8 cellular contexts compared by ENCODE assay signal in the genomic region with DNA sequence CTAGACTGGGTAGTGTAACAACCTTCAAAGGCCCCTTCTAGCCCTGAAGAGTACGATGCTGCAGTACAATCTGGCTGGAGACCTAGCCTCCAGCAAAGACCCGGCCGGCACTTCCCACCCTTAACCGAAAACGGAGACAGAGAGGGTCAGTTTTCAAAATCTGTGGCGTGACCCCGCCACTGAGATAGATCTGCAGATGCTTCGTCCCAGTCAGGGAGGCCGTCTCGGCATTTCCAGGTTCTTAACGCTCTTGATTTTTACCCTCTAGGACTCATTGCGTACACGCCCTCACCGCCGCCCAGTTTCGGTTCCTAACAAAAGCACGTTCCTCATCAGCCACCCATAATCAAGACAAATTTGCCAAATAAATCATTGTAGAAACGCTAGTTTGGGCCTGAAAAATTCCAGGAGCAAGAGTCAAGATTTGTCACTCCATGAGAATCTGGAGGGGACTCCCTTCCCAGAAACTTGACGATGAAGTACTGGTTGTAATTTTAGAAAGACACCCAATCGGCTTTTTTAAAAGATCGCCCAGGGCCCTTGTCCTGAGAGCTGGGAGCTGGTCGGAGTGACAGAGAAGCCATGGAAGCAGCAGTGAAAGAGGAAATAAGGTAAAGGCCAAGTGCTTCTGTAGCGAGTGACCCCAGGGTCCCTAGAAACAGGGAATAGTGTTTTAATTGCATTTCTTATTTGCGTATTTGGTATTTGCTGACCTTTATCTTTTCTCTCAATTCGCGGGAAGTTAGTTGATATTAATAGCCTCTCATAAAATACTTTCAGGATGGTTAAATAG. TPM values are rescaled to one million over a fixed set of nuclear protein-coding genes. Genes with fewer than 3 reads are reported as not detected.
DNase-seq lines count a peak whose midpoint lies in the region; ATAC-seq lines count a peak whose summit lies in the region.

No MANE protein-coding gene starts in this region.

- ATAC-seq in GM18498 (IDR thresholded peaks at IDR 0.05; ENCODE audit: unreplicated experiment), result peak; percentile 29
- peak; percentile 8 for ATAC-seq in HG02870 (IDR thresholded peaks at IDR 0.05; ENCODE audit: unreplicated experiment)
- ATAC-seq in activated CD8-positive, alpha-beta T cell treated with anti-CD3 and anti-CD28 coated beads, Interleukin-2, amount 10 ng/mL, durations not matched to agents 7 days and 5 days, result peak; percentile 38
- peak; percentile 65 for ATAC-seq in memory B cell (ENCODE audit: low read depth)

- peaks cover 18% of the 10 kb centered on the region for H3K36me3 Mint-ChIP-seq in activated CD8-positive, alpha-beta T cell treated with anti-CD3 and anti-CD28 coated beads, Interleukin-2, amount 10 ng/mL, durations not matched to agents 7 days and 5 days (ENCODE audit: low read depth)
- H3K36me3 Mint-ChIP-seq in memory B cell, result peaks cover 12% of the 10 kb centered on the region

- no peaks in the 10 kb centered on the region for H3K9me3 Mint-ChIP-seq in activated CD8-positive, alpha-beta T cell treated with anti-CD3 and anti-CD28 coated beads, Interleukin-2, amount 10 ng/mL, durations not matched to agents 7 days and 5 days (ENCODE audit: insufficient read depth)
- no peaks in the 10 kb centered on the region for H3K9me3 Mint-ChIP-seq in memory B cell

- DNase-seq in NCI-H526 treated with DMSO at 0.1 percent for 48 hours (lab: John Stamatoyannopoulos, UW), result peak; percentile 30
- DNase-seq in activated CD8-positive, alpha-beta T cell treated with anti-CD3 and anti-CD28 coated beads, Interleukin-2, amount 10 ng/mL, durations not matched to agents 7 days and 5 days, result peak; percentile 77
- peak; percentile 30 for DNase-seq in effector CD8-positive, alpha-beta T cell (lab: John Stamatoyannopoulos, UW)
- peak; percentile 62 to 65 for DNase-seq in memory B cell (ENCODE audit: low spot score in 2 of 2)
- DNase-seq in stimulated activated CD8-positive, alpha-beta memory T cell treated with anti-CD3 and anti-CD28 coated beads, Interleukin-12 subunit alpha, Interleukin-12 subunit beta, amount 100 ng/mL, for 1 hour (ENCODE audit: low read depth), result peak; percentile 40
- DNase-seq in T1000 (lab: John Stamatoyannopoulos, UW), result no peak

- H3K27me3 Mint-ChIP-seq in activated CD8-positive, alpha-beta T cell treated with anti-CD3 and anti-CD28 coated beads, Interleukin-2, amount 10 ng/mL, durations not matched to agents 7 days and 5 days (ENCODE audit: low read depth), result no peaks in the 10 kb centered on the region
- H3K27me3 Mint-ChIP-seq in memory B cell, result no peaks in the 10 kb centered on the region

- peak overlapping the region; percentile 98 for H3K27ac Mint-ChIP-seq in activated CD8-positive, alpha-beta T cell treated with anti-CD3 and anti-CD28 coated beads, Interleukin-2, amount 10 ng/mL, durations not matched to agents 7 days and 5 days
- H3K27ac Mint-ChIP-seq in memory B cell, result peak overlapping the region; percentile 97

- H3K4me1 Mint-ChIP-seq in activated CD8-positive, alpha-beta T cell treated with anti-CD3 and anti-CD28 coated beads, Interleukin-2, amount 10 ng/mL, durations not matched to agents 7 days and 5 days (ENCODE audit: low read depth), result peaks cover 41% of the 10 kb centered on the region
- H3K4me1 Mint-ChIP-seq in memory B cell, result peaks cover 18% of the 10 kb centered on the region

- CTCF ChIA-PET in activated CD8-positive, alpha-beta T cell treated with anti-CD3 and anti-CD28 coated beads, Interleukin-2, amount 10 ng/mL, durations not matched to agents 7 days and 5 days (lab: Charles Lee), result interaction anchor here (0.9 to 2.4 kb wide), 5 partner anchors 9 to 198 kb away, joined by 3 to 7 read pairs (median 4); no protein-coding TSS in a partner anchor

- POLR2A ChIA-PET in activated CD8-positive, alpha-beta T cell treated with anti-CD3 and anti-CD28 coated beads, Interleukin-2, amount 10 ng/mL, durations not matched to agents 7 days and 5 days (lab: Charles Lee), result interaction anchor here (0.6 to 1.7 kb wide), 9 partner anchors 8 to 217 kb away, joined by 3 to 7 read pairs (median 3); partner anchors contain the start of genes VPS39 and ZNF106

- H3K4me3 Mint-ChIP-seq in activated CD8-positive, alpha-beta T cell treated with anti-CD3 and anti-CD28 coated beads, Interleukin-2, amount 10 ng/mL, durations not matched to agents 7 days and 5 days, result peak overlapping the region; percentile 94
- H3K4me3 Mint-ChIP-seq in memory B cell, result peak overlapping the region; percentile 98

RNA-seq across cellular contexts. Expression of gene TMEM87A, which starts 0.9 kb away (rescaled TPM):
- 10 to 100 TPM; 31.2 to 33.1 TPM for total RNA-seq in activated CD8-positive, alpha-beta T cell treated with anti-CD3 and anti-CD28 coated beads, Interleukin-2, amount 10 ng/mL, durations not matched to agents 7 days and 5 days

RNA-seq across cellular contexts. Expression of gene GANC, which starts 1.1 kb away (rescaled TPM):
- 10 to 100 TPM; 19.0 to 22.9 TPM for total RNA-seq in activated CD8-positive, alpha-beta T cell treated with anti-CD3 and anti-CD28 coated beads, Interleukin-2, amount 10 ng/mL, durations not matched to agents 7 days and 5 days

Comparison
In these comparisons a context has a peak if more than half of its experiments do, and no peak if none do; other contexts are left out.
1. ATAC-seq: peak in every context shown above with its lines; median percentile 65 in memory B cell; 38 in activated CD8-positive, alpha-beta T cell treated with anti-CD3 and anti-CD28 coated beads, Interleukin-2, amount 10 ng/mL, durations not matched to agents 7 days and 5 days; 29 in GM18498; 8 in HG02870.